34 cellular contexts compared by ENCODE assay signal in the genomic region with DNA sequence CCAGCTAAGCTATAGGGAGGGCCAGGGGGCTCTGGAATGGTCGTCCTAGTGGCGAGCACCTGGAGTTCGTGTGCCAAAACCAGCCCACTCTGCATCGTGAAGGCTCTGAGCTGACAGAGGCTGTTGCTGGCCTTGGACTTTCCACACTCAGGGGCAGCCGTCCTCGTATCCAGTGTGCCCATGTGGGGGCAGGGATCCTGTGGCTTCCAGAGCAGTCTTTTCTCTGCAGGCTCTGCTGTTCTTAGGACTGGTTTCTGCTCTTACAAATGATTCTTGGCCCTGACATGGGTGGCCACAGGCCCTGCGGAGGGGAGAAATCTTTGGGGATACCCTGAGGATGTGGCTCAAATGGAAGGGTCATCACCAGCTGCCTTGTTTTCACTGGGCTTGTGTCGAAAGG.
"Had no signal": no experiment of that assay in that cellular context is flagged by ENCODE, and none has a peak within 500 bp of the region (broad histone marks: within the 10 kb centered on the region; RNA-seq: fewer than 3 reads in every experiment).

No MANE protein-coding gene starts in this region.

- H3K4me3 ChIP-seq: body of pancreas, gastrocnemius medialis, heart left ventricle had no signal

- DNase-seq: activated B cell treated with CpG ODN at 0.5 μM for 24 hours; activated CD4-positive, alpha-beta T cell treated with anti-CD3 and anti-CD28 coated beads for 48 hours; activated CD4-positive, alpha-beta T cell treated with anti-CD3 and anti-CD28 coated beads, Interleukin-2, amount 50 U/mL, for 1 hour; activated CD4-positive, alpha-beta T cell treated with anti-CD3 and anti-CD28 coated beads, Interleukin-2, amount 50 U/mL, for 48 hours; activated CD8-positive, alpha-beta memory T cell treated with anti-CD3 and anti-CD28 coated beads for 24 hours; activated CD8-positive, alpha-beta T cell treated with anti-CD3 and anti-CD28 coated beads for 36 hours; activated effector memory CD4-positive, alpha-beta T cell treated with Interleukin-2 at 50 U/mL for 16 hours; activated gamma-delta T cell treated with Interleukin-2 at 50 U/mL for 16 hours; activated naive CD4-positive, alpha-beta T cell treated with anti-CD3 and anti-CD28 coated beads, Interleukin-2, amount 50 U/mL, for 16 hours; activated naive CD4-positive, alpha-beta T cell treated with Interleukin-2 at 50 U/mL for 16 hours; activated T-cell treated with anti-CD3 and anti-CD28 coated beads, Interleukin-2, amount 50 U/mL, for 4 hours; amniotic stem cell; anterior cingulate cortex; body of pancreas; caudate nucleus; cortex of kidney; dermis blood vessel endothelial cell; effector CD4-positive, alpha-beta T cell; effector memory CD8-positive, alpha-beta T cell; foreskin keratinocyte; gastrocnemius medialis; glutamatergic neuron; heart left ventricle; T-helper 1 cell; T-helper 17 cell; T1000; WERI-Rb-1 had no signal

- ATAC-seq: activated CD4-positive, CD25-positive, alpha-beta regulatory T cell treated with anti-CD3 and anti-CD28 coated beads, Interleukin-2, amount 50 U/mL, for 24 hours; activated CD8-positive, alpha-beta T cell treated with anti-CD3 and anti-CD28 coated beads for 36 hours; activated T-cell treated with anti-CD3 and anti-CD28 coated beads, Interleukin-2, amount 50 U/mL, for 4 hours; activated T-helper 17 cell treated with anti-CD3 and anti-CD28 coated beads, Interleukin-2, amount 50 U/mL, for 72 hours; body of pancreas; effector memory CD8-positive, alpha-beta T cell; esophagus mucosa; foreskin keratinocyte; gastrocnemius medialis; heart left ventricle; T-helper 17 cell had no signal

- H3K27me3 ChIP-seq: body of pancreas, foreskin keratinocyte, heart left ventricle had no signal

- H3K27ac Mint-ChIP-seq: activated B cell treated with CpG ODN at 0.5 μM for 24 hours; activated CD8-positive, alpha-beta T cell treated with anti-CD3 and anti-CD28 coated beads for 36 hours; activated naive CD8-positive, alpha-beta T cell; activated T-helper 17 cell treated with anti-CD3 and anti-CD28 coated beads, Interleukin-2, amount 50 U/mL, for 72 hours; effector memory CD8-positive, alpha-beta T cell; T-helper 17 cell; T-helper 2 cell treated with Interferon-gamma antibody and Interleukin-4, amounts not matched to agents 5 μg/mL and 100 μg/mL, for 36 hours had no signal

- H3K36me3 Mint-ChIP-seq: activated naive CD8-positive, alpha-beta T cell had no signal

- FAIRE-seq: colon, endometrium had no signal

- H3K4me1 Mint-ChIP-seq: activated B cell treated with CpG ODN at 0.5 μM for 24 hours, T-helper 17 cell had no signal

- H3K4me3 Mint-ChIP-seq: activated B cell treated with CpG ODN at 0.5 μM for 24 hours; activated CD8-positive, alpha-beta T cell treated with anti-CD3 and anti-CD28 coated beads for 36 hours; activated naive CD8-positive, alpha-beta T cell; activated T-cell treated with anti-CD3 and anti-CD28 coated beads, Interleukin-2, amount 50 U/mL, for 4 hours; activated T-helper 17 cell treated with anti-CD3 and anti-CD28 coated beads, Interleukin-2, amount 50 U/mL, for 72 hours; effector memory CD8-positive, alpha-beta T cell; T-helper 17 cell; T-helper 2 cell treated with Interferon-gamma antibody and Interleukin-4, amounts not matched to agents 5 μg/mL and 100 μg/mL, for 36 hours had no signal

- H3K9me3 ChIP-seq: body of pancreas, gastrocnemius medialis, heart left ventricle had no signal

- H3K27ac ChIP-seq: body of pancreas, foreskin keratinocyte, gastrocnemius medialis, WERI-Rb-1 had no signal

- H3K4me1 ChIP-seq: body of pancreas, foreskin keratinocyte, gastrocnemius medialis had no signal

- H3K36me3 ChIP-seq: gastrocnemius medialis, WERI-Rb-1 had no signal

- H3K9me3 Mint-ChIP-seq: activated B cell treated with CpG ODN at 0.5 μM for 24 hours; activated CD8-positive, alpha-beta T cell treated with anti-CD3 and anti-CD28 coated beads for 36 hours; activated T-cell treated with anti-CD3 and anti-CD28 coated beads, Interleukin-2, amount 50 U/mL, for 4 hours; activated T-helper 17 cell treated with anti-CD3 and anti-CD28 coated beads, Interleukin-2, amount 50 U/mL, for 72 hours; effector memory CD8-positive, alpha-beta T cell; T-helper 2 cell treated with Interferon-gamma antibody and Interleukin-4, amounts not matched to agents 5 μg/mL and 100 μg/mL, for 36 hours had no signal
